In genomic region chr10:94545277-94546057, GRCh38 we compare ENCODE assay signal across 1 cellular context.
A peak's percentile ranks its signal among the peaks of the same experiment; 100 is the strongest.
TF ChIP-seq lines count a peak whose summit lies in the region.

TSS of gene HELLS (plus strand) at chr10:94545788. CDS start at chr10:94545922, 134 bp downstream.

TF ChIP-seq in HepG2, 621 proteins besides CTCF, POLR2A, EP300 and RAD21 (continued from another document and continues in another):
- TF ChIP-seq REST (IDR thresholded peaks at IDR 0.05; ENCODE audit: borderline replicate concordance in 1 of 2, low read depth in 1 of 2, low read length in 2 of 2) (no peak), ATF7-NPFF (CRISPR knock-in tag; IDR thresholded peaks at IDR 0.05; ENCODE audit: low read depth) (0 out of 2 replicates have a peak, but pooled peaks have one; percentile 16), PRDM10 (CRISPR knock-in tag; IDR thresholded peaks at IDR 0.05; ENCODE audit: low read depth) (no peak), GMEB1 (CRISPR knock-in tag; IDR thresholded peaks at IDR 0.05; ENCODE audit: borderline replicate concordance) (peak; percentile 41; the same call in 1 of the 2 replicates), MAZ (IDR thresholded peaks at IDR 0.05; ENCODE audit: borderline replicate concordance, low read depth, low read length) (no peak), MAZ (CRISPR knock-in tag; IDR thresholded peaks at IDR 0.05; ENCODE audit: low read depth) (no peak), ZNF337 (CRISPR knock-in tag; IDR thresholded peaks at IDR 0.05; ENCODE audit: borderline replicate concordance, low read depth) (no peak), RARG (CRISPR knock-in tag; IDR thresholded peaks at IDR 0.05; ENCODE audit: low read depth) (no peak), RFX3 (CRISPR knock-in tag; IDR thresholded peaks at IDR 0.05) (no peak), SRSF1 (optimal IDR thresholded peaks at IDR 0.05; ENCODE audit: low read depth, low read length) (no peak), KDM3A (CRISPR knock-in tag; IDR thresholded peaks at IDR 0.05; ENCODE audit: low read depth) (peak; percentile 48; the same call in 1 of the 2 replicates), ZNF709 (CRISPR knock-in tag; IDR thresholded peaks at IDR 0.05) (no peak), ZSCAN12 (CRISPR knock-in tag; IDR thresholded peaks at IDR 0.05) (no peak), SKI (IDR thresholded peaks at IDR 0.05; ENCODE audit: partially characterized antibody) (no peak), HOXD1 (CRISPR knock-in tag; IDR thresholded peaks at IDR 0.05) (no peak), ZNF335 (CRISPR knock-in tag; IDR thresholded peaks at IDR 0.05) (no peak), THRA (CRISPR knock-in tag; IDR thresholded peaks at IDR 0.05; ENCODE audit: borderline replicate concordance) (peak; percentile 18; the same call in 1 of the 2 replicates), ZBTB3 (CRISPR knock-in tag; IDR thresholded peaks at IDR 0.05; ENCODE audit: borderline replicate concordance, low read depth) (no peak), BHLHE40 (IDR thresholded peaks at IDR 0.05; ENCODE audit: low read length) (no peak), ETV5 (CRISPR knock-in tag; IDR thresholded peaks at IDR 0.05; ENCODE audit: borderline replicate concordance) (0 out of 2 replicates have a peak, but pooled peaks have one; percentile 5), MEF2D (CRISPR knock-in tag; IDR thresholded peaks at IDR 0.05) (no peak), HDAC2 (CRISPR knock-in tag; IDR thresholded peaks at IDR 0.05) (no peak; the same call in 1 of the 2 replicates), DR1 (CRISPR knock-in tag; IDR thresholded peaks at IDR 0.05) (0 out of 2 replicates have a peak, but pooled peaks have one; percentile 32), ZNF605 (CRISPR knock-in tag; IDR thresholded peaks at IDR 0.05) (no peak), ZNF317 (CRISPR knock-in tag; IDR thresholded peaks at IDR 0.05) (0 out of 2 replicates have a peak, but pooled peaks have one; percentile 12), ATF1 (CRISPR knock-in tag; IDR thresholded peaks at IDR 0.05) (no peak), GATAD2A (CRISPR knock-in tag; IDR thresholded peaks at IDR 0.05) (no peak), ETV6 (CRISPR knock-in tag; conservative IDR thresholded peaks at IDR 0.05) (no peak), CSRNP1 (CRISPR knock-in tag; IDR thresholded peaks at IDR 0.05) (no peak), CC2D1A (CRISPR knock-in tag; IDR thresholded peaks at IDR 0.05) (no peak), MBNL3 (CRISPR knock-in tag; conservative IDR thresholded peaks at IDR 0.05) (no peak), NPAS2 (CRISPR knock-in tag; IDR thresholded peaks at IDR 0.05; ENCODE audit: borderline replicate concordance) (no peak), JUND (CRISPR knock-in tag; IDR thresholded peaks at IDR 0.05) (no peak), KLF11 (CRISPR knock-in tag; IDR thresholded peaks at IDR 0.05) (no peak), NAIF1 (CRISPR knock-in tag; IDR thresholded peaks at IDR 0.05; ENCODE audit: borderline replicate concordance) (peak; percentile 52; the same call in 1 of the 2 replicates), IKZF5 (CRISPR knock-in tag; IDR thresholded peaks at IDR 0.05) (peak; percentile 41; the same call in 1 of the 2 replicates), BORCS8-MEF2B (CRISPR knock-in tag; IDR thresholded peaks at IDR 0.05) (0 out of 2 replicates have a peak, but pooled peaks have one; percentile 19), ZNF841 (CRISPR knock-in tag; IDR thresholded peaks at IDR 0.05; ENCODE audit: borderline replicate concordance) (no peak)
- TF ChIP-seq, protein P1, sequence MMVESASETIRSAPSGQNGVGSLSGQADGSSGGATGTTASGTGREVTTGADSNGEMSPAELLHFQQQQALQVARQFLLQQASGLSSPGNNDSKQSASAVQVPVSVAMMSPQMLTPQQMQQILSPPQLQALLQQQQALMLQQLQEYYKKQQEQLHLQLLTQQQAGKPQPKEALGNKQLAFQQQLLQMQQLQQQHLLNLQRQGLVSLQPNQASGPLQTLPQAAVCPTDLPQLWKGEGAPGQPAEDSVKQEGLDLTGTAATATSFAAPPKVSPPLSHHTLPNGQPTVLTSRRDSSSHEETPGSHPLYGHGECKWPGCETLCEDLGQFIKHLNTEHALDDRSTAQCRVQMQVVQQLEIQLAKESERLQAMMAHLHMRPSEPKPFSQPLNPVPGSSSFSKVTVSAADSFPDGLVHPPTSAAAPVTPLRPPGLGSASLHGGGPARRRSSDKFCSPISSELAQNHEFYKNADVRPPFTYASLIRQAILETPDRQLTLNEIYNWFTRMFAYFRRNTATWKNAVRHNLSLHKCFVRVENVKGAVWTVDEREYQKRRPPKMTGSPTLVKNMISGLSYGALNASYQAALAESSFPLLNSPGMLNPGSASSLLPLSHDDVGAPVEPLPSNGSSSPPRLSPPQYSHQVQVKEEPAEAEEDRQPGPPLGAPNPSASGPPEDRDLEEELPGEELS (CRISPR knock-in tag; IDR thresholded peaks at IDR 0.05) = no peak
- TF ChIP-seq, protein P2, sequence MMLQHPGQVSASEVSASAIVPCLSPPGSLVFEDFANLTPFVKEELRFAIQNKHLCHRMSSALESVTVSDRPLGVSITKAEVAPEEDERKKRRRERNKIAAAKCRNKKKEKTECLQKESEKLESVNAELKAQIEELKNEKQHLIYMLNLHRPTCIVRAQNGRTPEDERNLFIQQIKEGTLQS (CRISPR knock-in tag; IDR thresholded peaks at IDR 0.05) = no peak
- TF ChIP-seq, protein P3, sequence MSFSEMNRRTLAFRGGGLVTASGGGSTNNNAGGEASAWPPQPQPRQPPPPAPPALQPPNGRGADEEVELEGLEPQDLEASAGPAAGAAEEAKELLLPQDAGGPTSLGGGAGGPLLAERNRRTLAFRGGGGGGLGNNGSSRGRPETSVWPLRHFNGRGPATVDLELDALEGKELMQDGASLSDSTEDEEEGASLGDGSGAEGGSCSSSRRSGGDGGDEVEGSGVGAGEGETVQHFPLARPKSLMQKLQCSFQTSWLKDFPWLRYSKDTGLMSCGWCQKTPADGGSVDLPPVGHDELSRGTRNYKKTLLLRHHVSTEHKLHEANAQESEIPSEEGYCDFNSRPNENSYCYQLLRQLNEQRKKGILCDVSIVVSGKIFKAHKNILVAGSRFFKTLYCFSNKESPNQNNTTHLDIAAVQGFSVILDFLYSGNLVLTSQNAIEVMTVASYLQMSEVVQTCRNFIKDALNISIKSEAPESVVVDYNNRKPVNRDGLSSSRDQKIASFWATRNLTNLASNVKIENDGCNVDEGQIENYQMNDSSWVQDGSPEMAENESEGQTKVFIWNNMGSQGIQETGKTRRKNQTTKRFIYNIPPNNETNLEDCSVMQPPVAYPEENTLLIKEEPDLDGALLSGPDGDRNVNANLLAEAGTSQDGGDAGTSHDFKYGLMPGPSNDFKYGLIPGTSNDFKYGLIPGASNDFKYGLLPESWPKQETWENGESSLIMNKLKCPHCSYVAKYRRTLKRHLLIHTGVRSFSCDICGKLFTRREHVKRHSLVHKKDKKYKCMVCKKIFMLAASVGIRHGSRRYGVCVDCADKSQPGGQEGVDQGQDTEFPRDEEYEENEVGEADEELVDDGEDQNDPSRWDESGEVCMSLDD (CRISPR knock-in tag; IDR thresholded peaks at IDR 0.05; ENCODE audit: borderline replicate concordance) = no peak
- TF ChIP-seq, protein P4, sequence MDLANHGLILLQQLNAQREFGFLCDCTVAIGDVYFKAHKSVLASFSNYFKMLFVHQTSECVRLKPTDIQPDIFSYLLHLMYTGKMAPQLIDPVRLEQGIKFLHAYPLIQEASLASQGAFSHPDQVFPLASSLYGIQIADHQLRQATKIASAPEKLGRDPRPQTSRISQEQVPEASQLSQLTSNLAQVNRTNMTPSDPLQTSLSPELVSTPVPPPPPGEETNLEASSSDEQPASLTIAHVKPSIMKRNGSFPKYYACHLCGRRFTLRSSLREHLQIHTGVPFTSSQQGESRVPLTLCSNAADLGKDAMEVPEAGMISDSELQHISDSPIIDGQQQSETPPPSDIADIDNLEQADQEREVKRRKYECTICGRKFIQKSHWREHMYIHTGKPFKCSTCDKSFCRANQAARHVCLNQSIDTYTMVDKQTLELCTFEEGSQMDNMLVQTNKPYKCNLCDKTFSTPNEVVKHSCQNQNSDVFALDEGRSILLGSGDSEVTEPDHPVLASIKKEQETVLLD (CRISPR knock-in tag; IDR thresholded peaks at IDR 0.05; ENCODE audit: low read depth) = peak; percentile 32; the same call in 1 of the 2 replicates
